ENCODE assay signal across 8 cellular contexts in the genomic region with DNA sequence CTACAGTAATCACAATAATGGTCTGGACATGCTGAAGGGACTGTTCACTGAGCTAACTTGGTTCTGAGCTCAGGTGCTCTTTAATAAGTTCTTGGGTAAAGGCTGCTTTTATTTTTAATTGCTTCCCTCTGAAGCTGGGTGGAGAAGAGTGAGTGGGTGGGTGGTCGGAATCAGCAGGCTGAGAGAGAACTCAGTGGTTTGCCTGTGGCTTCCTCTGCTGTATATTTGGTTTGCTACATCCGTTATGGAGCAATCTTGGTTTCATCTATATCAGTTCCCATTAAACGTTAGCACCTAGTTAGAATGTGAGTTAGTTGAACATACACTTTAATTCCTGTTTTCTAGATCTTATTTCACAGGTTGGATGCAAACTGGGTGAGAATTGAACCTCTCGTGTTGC. TPM values are rescaled to one million over a fixed set of nuclear protein-coding genes. Genes with fewer than 3 reads are reported as not detected.
DNase-seq lines count a peak whose midpoint lies in the region; ATAC-seq and TF ChIP-seq lines count a peak whose summit lies in the region.

No MANE protein-coding gene starts in this region.

- intact Hi-C loops in CD8-positive, alpha-beta T cell (cut with DNase I, micrococcal nuclease): loop anchor here in 1 of 2 experiments (2.0 kb wide), 1 partner anchor 23 kb away; a partner anchor contains a TSS
- intact Hi-C loops in activated T-helper 1 cell treated with anti-CD3 and anti-CD28 coated beads, Interleukin-12 subunit alpha, Interleukin-12 subunit beta, Interleukin-2, Interleukin-4 antibody, amounts not matched to agents 30 ng/mL and 10 ng/mL and 1 ng/mL, durations not matched to agents 14 hours and 24 hours and 36 hours (cut with micrococcal nuclease): loop anchor here (1.0 to 5.0 kb wide), 4 partner anchors 12 to 533 kb away; a partner anchor contains a TSS

- peak in 6 of 7 experiments; percentile 27 to 59 (median 42) for DNase-seq in CD8-positive, alpha-beta T cell
- no peak for DNase-seq in Karpas-422
- peak; percentile 49 for DNase-seq in activated T-helper 1 cell treated with anti-CD3 and anti-CD28 coated beads, Interleukin-12 subunit alpha, Interleukin-12 subunit beta, Interleukin-2, Interleukin-4 antibody, amounts not matched to agents 30 ng/mL and 10 ng/mL and 1 ng/mL, durations not matched to agents 14 hours and 24 hours and 36 hours (ENCODE audit: low spot score)
- peak; percentile 43 to 47 for DNase-seq in stimulated activated CD4-positive, alpha-beta T cell treated with anti-CD3 and anti-CD28 coated beads, Interleukin-2, amount 100 ng/mL, for 24 hours
- no peak for DNase-seq in midbrain (lab: John Stamatoyannopoulos, UW)
- DNase-seq in SW480 (ENCODE audit: low spot score): no peak
- DNase-seq in NCI-H748 (lab: John Stamatoyannopoulos, UW; ENCODE audit: unreplicated experiment): no peak

- H3K4me3 ChIP-seq in CD8-positive, alpha-beta T cell (ENCODE audit: low read depth, low read length): no peak overlapping the region
- no peak overlapping the region for H3K4me3 ChIP-seq in Karpas-422 (ENCODE audit: low read length)

- ATAC-seq in CD8-positive, alpha-beta T cell: peak; percentile 75
- ATAC-seq in GM21515 (IDR thresholded peaks at IDR 0.05; ENCODE audit: unreplicated experiment): peak; percentile 65

- H4K20me1 ChIP-seq in Karpas-422 (ENCODE audit: insufficient read depth, low read depth, low read length): no peaks in the 10 kb centered on the region

- H3K9ac ChIP-seq in Karpas-422 (ENCODE audit: low read length): no peak overlapping the region

- H2AFZ ChIP-seq in Karpas-422 (ENCODE audit: low read length): no peak overlapping the region

- peaks cover 82% of the 10 kb centered on the region for H3K4me1 ChIP-seq in CD8-positive, alpha-beta T cell (ENCODE audit: insufficient read depth, low read length)
- H3K4me1 ChIP-seq in Karpas-422 (ENCODE audit: low read length): peaks cover 10% of the 10 kb centered on the region

- H3K27me3 Mint-ChIP-seq in CD8-positive, alpha-beta T cell (ENCODE audit: low read depth): no peaks in the 10 kb centered on the region
- no peaks in the 10 kb centered on the region for H3K27me3 Mint-ChIP-seq in activated T-helper 1 cell treated with anti-CD3 and anti-CD28 coated beads, Interleukin-12 subunit alpha, Interleukin-12 subunit beta, Interleukin-2, Interleukin-4 antibody, amounts not matched to agents 30 ng/mL and 10 ng/mL and 1 ng/mL, durations not matched to agents 14 hours and 24 hours and 36 hours (ENCODE audit: insufficient read depth)

- CTCF ChIA-PET in CD8-positive, alpha-beta T cell (lab: Charles Lee): interaction anchor here (0.7 kb wide), 1 partner anchor 15 kb away, joined by 3 read pairs; no protein-coding TSS in a partner anchor

- H3K9me3 Mint-ChIP-seq in CD8-positive, alpha-beta T cell: no peaks in the 10 kb centered on the region
- H3K9me3 Mint-ChIP-seq in activated T-helper 1 cell treated with anti-CD3 and anti-CD28 coated beads, Interleukin-12 subunit alpha, Interleukin-12 subunit beta, Interleukin-2, Interleukin-4 antibody, amounts not matched to agents 30 ng/mL and 10 ng/mL and 1 ng/mL, durations not matched to agents 14 hours and 24 hours and 36 hours: no peaks in the 10 kb centered on the region

- TF ChIP-seq CTCF in CD8-positive, alpha-beta T cell (IDR thresholded peaks at IDR 0.05): no peak

- peaks cover 2% of the 10 kb centered on the region for H3K79me2 ChIP-seq in Karpas-422 (ENCODE audit: low read length)

- no peak overlapping the region for H3K4me2 ChIP-seq in Karpas-422 (ENCODE audit: low read depth, low read length, poor library complexity, severe bottlenecking)

- no peaks in the 10 kb centered on the region for H3K36me3 ChIP-seq in CD8-positive, alpha-beta T cell (ENCODE audit: insufficient read depth, low read length)
- peaks cover 16% of the 10 kb centered on the region for H3K36me3 ChIP-seq in Karpas-422 (ENCODE audit: insufficient read depth, low read length)

- POLR2A ChIA-PET in CD8-positive, alpha-beta T cell (lab: Charles Lee): interaction anchor here (0.9 to 1.3 kb wide), 2 partner anchors 10 to 13 kb away, joined by 3 to 6 read pairs; no protein-coding TSS in a partner anchor

- no peaks in the 10 kb centered on the region for H3K9me2 ChIP-seq in Karpas-422 (replicated peaks; ENCODE audit: insufficient read depth, low read length)

- H3K4me1 Mint-ChIP-seq in CD8-positive, alpha-beta T cell (ENCODE audit: low read depth): peaks cover 87% of the 10 kb centered on the region
- H3K4me1 Mint-ChIP-seq in activated T-helper 1 cell treated with anti-CD3 and anti-CD28 coated beads, Interleukin-12 subunit alpha, Interleukin-12 subunit beta, Interleukin-2, Interleukin-4 antibody, amounts not matched to agents 30 ng/mL and 10 ng/mL and 1 ng/mL, durations not matched to agents 14 hours and 24 hours and 36 hours (ENCODE audit: low read depth): peaks cover 79% of the 10 kb centered on the region

- no peak overlapping the region for H3K27ac ChIP-seq in CD8-positive, alpha-beta T cell (ENCODE audit: low read depth, low read length)
- H3K27ac ChIP-seq in Karpas-422 (ENCODE audit: low read length): 0 out of 2 replicates have a peak overlapping the region, but pooled peaks have one; percentile 32

- H3K4me3 Mint-ChIP-seq in CD8-positive, alpha-beta T cell: peak overlapping the region; percentile 69
- peak overlapping the region; percentile 59 for H3K4me3 Mint-ChIP-seq in activated T-helper 1 cell treated with anti-CD3 and anti-CD28 coated beads, Interleukin-12 subunit alpha, Interleukin-12 subunit beta, Interleukin-2, Interleukin-4 antibody, amounts not matched to agents 30 ng/mL and 10 ng/mL and 1 ng/mL, durations not matched to agents 14 hours and 24 hours and 36 hours

- peak overlapping the region; percentile 56 for H3K27ac Mint-ChIP-seq in CD8-positive, alpha-beta T cell
- H3K27ac Mint-ChIP-seq in activated T-helper 1 cell treated with anti-CD3 and anti-CD28 coated beads, Interleukin-12 subunit alpha, Interleukin-12 subunit beta, Interleukin-2, Interleukin-4 antibody, amounts not matched to agents 30 ng/mL and 10 ng/mL and 1 ng/mL, durations not matched to agents 14 hours and 24 hours and 36 hours: peak overlapping the region; percentile 80

- peaks cover 31% of the 10 kb centered on the region for H3K36me3 Mint-ChIP-seq in CD8-positive, alpha-beta T cell
- H3K36me3 Mint-ChIP-seq in activated T-helper 1 cell treated with anti-CD3 and anti-CD28 coated beads, Interleukin-12 subunit alpha, Interleukin-12 subunit beta, Interleukin-2, Interleukin-4 antibody, amounts not matched to agents 30 ng/mL and 10 ng/mL and 1 ng/mL, durations not matched to agents 14 hours and 24 hours and 36 hours (ENCODE audit: low read depth): peaks cover 58% of the 10 kb centered on the region

- no peaks in the 10 kb centered on the region for H3K27me3 ChIP-seq in CD8-positive, alpha-beta T cell (ENCODE audit: insufficient read depth, low read length)
- H3K27me3 ChIP-seq in Karpas-422 (ENCODE audit: low read length): no peaks in the 10 kb centered on the region

- H3K9me3 ChIP-seq in CD8-positive, alpha-beta T cell (ENCODE audit: low read length): no peaks in the 10 kb centered on the region
- no peaks in the 10 kb centered on the region for H3K9me3 ChIP-seq in Karpas-422 (ENCODE audit: low read length)

RNA-seq across cellular contexts. Expression of a gene that starts 23.3 kb away (rescaled TPM):
- 10 to 100 TPM; 26.5 to 28.6 TPM for total RNA-seq in CD8-positive, alpha-beta T cell
- 23.9 and 49.1 TPM in 2 replicates for total RNA-seq in Karpas-422 (2014; rRNA removed; shearing (Covaris generic); ENCODE audit: low replicate concordance)
- total RNA-seq in activated T-helper 1 cell treated with anti-CD3 and anti-CD28 coated beads, Interleukin-12 subunit alpha, Interleukin-12 subunit beta, Interleukin-2, Interleukin-4 antibody, amounts not matched to agents 30 ng/mL and 10 ng/mL and 1 ng/mL, durations not matched to agents 14 hours and 24 hours and 36 hours: 80.7 and 82.3 TPM in 2 replicates

RNA-seq across cellular contexts. Expression of a gene that starts 50.0 kb away (rescaled TPM):
- 10 to 100 TPM; 11.1 to 16.6 TPM for total RNA-seq in CD8-positive, alpha-beta T cell
- 27.1 and 32.0 TPM in 2 replicates for total RNA-seq in Karpas-422 (2014; rRNA removed; shearing (Covaris generic); ENCODE audit: low replicate concordance)
- total RNA-seq in activated T-helper 1 cell treated with anti-CD3 and anti-CD28 coated beads, Interleukin-12 subunit alpha, Interleukin-12 subunit beta, Interleukin-2, Interleukin-4 antibody, amounts not matched to agents 30 ng/mL and 10 ng/mL and 1 ng/mL, durations not matched to agents 14 hours and 24 hours and 36 hours: 47.2 and 47.6 TPM in 2 replicates

RNA-seq across cellular contexts. Expression of a gene that starts 54.6 kb away (rescaled TPM):
- total RNA-seq in CD8-positive, alpha-beta T cell: 100 to 1,000 TPM; 176 to 181 TPM
- total RNA-seq in Karpas-422 (2014; rRNA removed; shearing (Covaris generic); ENCODE audit: low replicate concordance): 66.3 and 95.2 TPM in 2 replicates
- total RNA-seq in activated T-helper 1 cell treated with anti-CD3 and anti-CD28 coated beads, Interleukin-12 subunit alpha, Interleukin-12 subunit beta, Interleukin-2, Interleukin-4 antibody, amounts not matched to agents 30 ng/mL and 10 ng/mL and 1 ng/mL, durations not matched to agents 14 hours and 24 hours and 36 hours: 91.6 and 95.8 TPM in 2 replicates

Comparison
In these comparisons a context has a peak if more than half of its experiments do, and no peak if none do; other contexts are left out.
1. DNase-seq: peak in CD8-positive, alpha-beta T cell (6 of 7), activated T-helper 1 cell treated with anti-CD3 and anti-CD28 coated beads, Interleukin-12 subunit alpha, Interleukin-12 subunit beta, Interleukin-2, Interleukin-4 antibody, amounts not matched to agents 30 ng/mL and 10 ng/mL and 1 ng/mL, durations not matched to agents 14 hours and 24 hours and 36 hours (single experiment) and stimulated activated CD4-positive, alpha-beta T cell treated with anti-CD3 and anti-CD28 coated beads, Interleukin-2, amount 100 ng/mL, for 24 hours (2 of 2); none in Karpas-422 (single experiment), midbrain (single experiment), SW480 (single experiment) and NCI-H748 (single experiment).